In the genomic region with DNA sequence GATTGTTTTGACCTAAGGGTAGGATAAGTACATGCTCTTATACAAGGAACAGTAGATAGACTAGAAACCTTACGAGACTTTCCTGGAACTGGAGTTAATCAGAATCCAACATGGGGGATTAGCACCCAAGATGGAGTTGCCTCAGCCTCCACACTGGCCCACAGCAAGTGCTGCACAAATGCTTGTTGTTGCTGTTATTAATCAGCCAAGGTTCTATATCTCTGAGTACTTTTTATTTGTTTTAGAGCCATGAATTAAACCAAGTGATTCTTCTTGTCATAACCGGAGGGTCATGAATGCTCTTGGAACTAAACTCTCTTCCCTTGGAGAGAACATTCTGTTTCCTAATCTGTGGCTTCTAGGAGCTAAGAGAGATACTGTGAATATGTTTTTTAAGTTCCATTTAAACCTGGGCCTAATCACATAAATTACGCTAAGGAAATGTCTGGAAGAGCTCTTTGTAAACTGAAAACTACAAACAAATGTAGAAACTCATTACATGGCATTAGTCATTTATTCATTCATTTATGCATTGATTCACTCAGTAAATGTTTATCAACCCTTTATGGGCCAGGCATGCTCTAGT, we compare ENCODE assay signal across 19 cellular contexts. TPM values are rescaled to one million over a fixed set of nuclear protein-coding genes. Genes with fewer than 3 reads are reported as not detected.
DNase-seq lines count a peak whose midpoint lies in the region; ATAC-seq and TF ChIP-seq lines count a peak whose summit lies in the region.
"Had no signal": no experiment of that assay in that cellular context is flagged by ENCODE, and none has a peak within 500 bp of the region (broad histone marks: within the 10 kb centered on the region; RNA-seq: fewer than 3 reads in every experiment).

No MANE protein-coding gene starts in this region.

- TF ChIP-seq CTCF in heart left ventricle (IDR thresholded peaks at IDR 0.05) (no peak), upper lobe of right lung (IDR thresholded peaks at IDR 0.05) (no peak)

- no peak overlapping the region for H3K9ac ChIP-seq in rectal smooth muscle tissue (ENCODE audit: low read length)

- no peak overlapping the region for H3K4me3 Mint-ChIP-seq in T-helper 17 cell
- H3K4me3 Mint-ChIP-seq: activated CD4-positive, alpha-beta T cell treated with anti-CD3 and anti-CD28 coated beads, Interleukin-2, amount 10 ng/mL, durations not matched to agents 24 days and 14 days; CD8-positive, alpha-beta memory T cell had no signal

- H3K27me3 Mint-ChIP-seq in T-helper 17 cell, result peaks cover 71% of the 10 kb centered on the region

- H3K27ac ChIP-seq in heart left ventricle, result peak overlapping the region in 11 of 12 donors; percentile 7 to 88 (median 62)
- peak overlapping the region; percentile 70 for H3K27ac ChIP-seq in rectal smooth muscle tissue (ENCODE audit: low read depth, low read length)
- H3K27ac ChIP-seq in upper lobe of right lung, result peak overlapping the region; percentile 81

- no peak overlapping the region for H3K27ac Mint-ChIP-seq in T-helper 17 cell
- H3K27ac Mint-ChIP-seq: activated CD4-positive, alpha-beta T cell treated with anti-CD3 and anti-CD28 coated beads, Interleukin-2, amount 10 ng/mL, durations not matched to agents 24 days and 14 days had no signal

- peak in 1 of 4 donors; percentile 16 for ATAC-seq in heart left ventricle
- ATAC-seq in upper lobe of right lung, result no peak
- no peak for ATAC-seq in T-helper 17 cell
- ATAC-seq: left lobe of liver had no signal

- peak; percentile 96 for DNase-seq in amniotic epithelial cell (ENCODE audit: low read depth)
- DNase-seq in heart left ventricle, result no peak
- no peak for DNase-seq in upper lobe of right lung
- no peak for DNase-seq in activated T-cell treated with anti-CD3 and anti-CD28 coated beads, Interleukin-2, amount 50 U/mL, for 48 hours
- no peak for DNase-seq in retina
- DNase-seq in T-helper 17 cell, result no peak
- DNase-seq: activated CD4-positive, alpha-beta T cell treated with anti-CD3 and anti-CD28 coated beads, Interleukin-2, amount 10 ng/mL, durations not matched to agents 24 days and 14 days; activated naive CD4-positive, alpha-beta T cell; CD8-positive, alpha-beta memory T cell; DND-41; foreskin melanocyte; MM.1S; NCI-H82; ovary; small intestine; stimulated activated CD4-positive, alpha-beta T cell treated with anti-CD3 and anti-CD28 coated beads, Interleukin-4, amount 100 ng/mL, for 4 hours had no signal

- H3K4me1 Mint-ChIP-seq in T-helper 17 cell, result peaks cover 2% of the 10 kb centered on the region
- H3K4me1 Mint-ChIP-seq: activated CD4-positive, alpha-beta T cell treated with anti-CD3 and anti-CD28 coated beads, Interleukin-2, amount 10 ng/mL, durations not matched to agents 24 days and 14 days; CD8-positive, alpha-beta memory T cell had no signal

- H3K9me3 ChIP-seq in heart left ventricle (no peaks in the 10 kb centered on the region), upper lobe of right lung (no peaks in the 10 kb centered on the region), T-helper 17 cell (ENCODE audit: control insufficient read depth, low read length, poor library complexity, severe bottlenecking) (no peaks in the 10 kb centered on the region)
- H3K9me3 ChIP-seq: ovary, thoracic aorta had no signal

- intact Hi-C loops in heart left ventricle (cut with DNase I), result loop anchor here in 1 of 10 donors (5.0 kb wide), 1 partner anchor 36 kb away; no protein-coding TSS in a partner anchor
- intact Hi-C loops in upper lobe of right lung (cut with DNase I), result no loop called here

- H3K27me3 ChIP-seq in heart left ventricle (peaks cover 0 to 9% (median 0%) of the 10 kb centered on the region in 9 donors), rectal smooth muscle tissue (ENCODE audit: control insufficient read depth, insufficient read depth, low read length) (no peaks in the 10 kb centered on the region), upper lobe of right lung (no peaks in the 10 kb centered on the region)
- H3K27me3 ChIP-seq: ovary had no signal

- H3K4me1 ChIP-seq in heart left ventricle (peaks cover 0 to 16% (median 0%) of the 10 kb centered on the region in 12 donors), rectal smooth muscle tissue (ENCODE audit: control insufficient read depth, insufficient read depth, low read length) (no peaks in the 10 kb centered on the region), upper lobe of right lung (peaks cover 15% of the 10 kb centered on the region)

- 87 to 91% (median 87%) methylated on average over 3 of the region's 3 CpGs for WGBS in heart left ventricle, 4 donors

- H3K4me3 ChIP-seq in heart left ventricle (no peak overlapping the region), rectal smooth muscle tissue (ENCODE audit: low read length) (no peak overlapping the region), upper lobe of right lung (no peak overlapping the region)
- H3K4me3 ChIP-seq: ovary, thoracic aorta had no signal

- peaks cover 2% of the 10 kb centered on the region for H3K36me3 Mint-ChIP-seq in T-helper 17 cell (ENCODE audit: low read depth)
- H3K36me3 Mint-ChIP-seq: CD8-positive, alpha-beta memory T cell had no signal

- TF ChIP-seq POLR2A in heart left ventricle (IDR thresholded peaks at IDR 0.05), result no peak

- H3K36me3 ChIP-seq in heart left ventricle (no peaks in the 10 kb centered on the region), rectal smooth muscle tissue (ENCODE audit: control insufficient read depth, insufficient read depth, low read length) (no peaks in the 10 kb centered on the region), upper lobe of right lung (no peaks in the 10 kb centered on the region)
- H3K36me3 ChIP-seq: ovary, thoracic aorta had no signal

RNA-seq across cellular contexts. Expression of a gene that starts 5.7 kb away (rescaled TPM):
- total RNA-seq in heart left ventricle (10 to 100 TPM in 2 of 9 donors, 1 to 10 TPM in 7; 1.2 to 21.6 (median 3.9) TPM), upper lobe of right lung (39.3 TPM), T-helper 17 cell (100 to 1,000 TPM in 1 of 2 donors, 10 to 100 TPM in 1; 87.1 to 104 TPM)
- polyA plus RNA-seq in heart left ventricle, result 1 to 10 TPM; 2.5 to 2.8 TPM

RNA-seq across cellular contexts. Expression of a gene that starts 56.9 kb away (rescaled TPM):
- total RNA-seq in heart left ventricle (1 to 10 TPM in 3 of 9 donors, under 1 TPM in 5, not detected in 1; 0.22 to 2.0 (median 0.81) TPM), upper lobe of right lung (1.3 TPM), T-helper 17 cell (1 to 10 TPM in 1 of 2 donors, not detected in 1; 4.1 TPM)
- under 1 TPM in 1 of 2 donors, not detected in 1; 0.30 TPM for polyA plus RNA-seq in heart left ventricle
- total RNA-seq: activated CD4-positive, alpha-beta T cell treated with anti-CD3 and anti-CD28 coated beads, Interleukin-2, amount 10 ng/mL, durations not matched to agents 24 days and 14 days; CD8-positive, alpha-beta memory T cell had no signal
- polyA plus RNA-seq: CD8-positive, alpha-beta memory T cell had no signal
